8 cellular contexts compared by ENCODE assay signal in the genomic region with DNA sequence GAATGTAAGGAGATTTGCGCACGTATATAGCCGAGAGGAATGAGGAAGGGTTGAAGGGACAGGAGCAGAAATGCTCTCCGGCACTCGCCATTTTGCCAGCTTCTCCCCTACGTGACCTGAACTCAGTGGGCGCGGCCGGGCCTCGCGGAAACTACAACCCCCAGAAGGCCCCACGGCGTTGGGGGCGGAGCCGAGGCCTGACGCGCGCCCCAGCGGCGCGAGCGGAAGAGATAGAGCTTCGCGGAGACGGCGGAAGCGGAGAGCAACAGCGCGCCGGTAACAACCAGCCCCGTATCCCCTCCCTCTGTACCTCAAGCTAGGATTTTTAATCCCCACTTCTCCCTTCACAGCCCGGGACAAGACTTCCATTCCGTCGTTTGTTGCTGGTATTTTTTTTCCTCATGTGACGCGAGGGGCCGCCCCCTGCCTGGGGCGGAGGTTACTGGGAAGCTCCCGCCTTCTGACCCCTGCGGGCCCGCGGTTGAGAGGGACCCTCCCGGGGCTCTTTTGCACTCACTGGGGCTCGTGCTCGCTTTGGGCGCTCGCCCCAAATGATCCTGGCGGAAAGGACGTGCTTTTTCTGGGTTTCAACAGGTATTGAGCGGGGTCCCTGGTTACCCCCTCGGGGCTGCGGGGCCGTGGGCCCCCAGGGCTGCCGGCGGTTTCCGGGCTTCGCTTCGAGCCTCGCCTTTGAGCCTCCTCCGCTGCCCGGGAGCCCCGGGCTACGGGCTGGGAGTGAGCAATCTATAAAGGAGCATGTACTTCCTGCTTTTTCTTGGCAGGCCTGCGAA. TPM values are rescaled to one million over a fixed set of nuclear protein-coding genes. Genes with fewer than 3 reads are reported as not detected.
DNase-seq lines count a peak whose midpoint lies in the region; ATAC-seq, FAIRE-seq and TF ChIP-seq lines count a peak whose summit lies in the region.

TSS of gene R3HCC1L (plus strand) at position 227 of the 791 bp plus-strand sequence. CDS start 73,458 bp downstream, outside the sequence.

- peaks cover 8% of the 10 kb centered on the region for H3K9me3 ChIP-seq in NT2/D1 (ENCODE audit: insufficient read depth, low read length)

- FAIRE-seq in HTR-8/SVneo (lab: Jason Lieb, UNC), result peak; percentile 88

- ATAC-seq in GM21381 (IDR thresholded peaks at IDR 0.05; ENCODE audit: unreplicated experiment), result peak; percentile 89

- peak within 1 kb of the TSS; percentile 77 for H3K4me3 ChIP-seq in NT2/D1 (ENCODE audit: insufficient read length, low read depth)

- peaks cover 2% of the 10 kb centered on the region for H3K4me1 ChIP-seq in NT2/D1 (ENCODE audit: insufficient read depth, insufficient read length)

- H3K9me3 Mint-ChIP-seq in Calu3 (ENCODE audit: low read depth, unreplicated experiment) (peaks cover 2% of the 10 kb centered on the region), endothelial cell (ENCODE audit: unreplicated experiment) (no peaks in the 10 kb centered on the region), mesothelial cell of epicardium (peaks cover 15% of the 10 kb centered on the region)

- H3K27me3 Mint-ChIP-seq in Calu3 (ENCODE audit: unreplicated experiment) (peaks cover 12% of the 10 kb centered on the region), endothelial cell (ENCODE audit: unreplicated experiment) (peaks cover 3% of the 10 kb centered on the region), mesothelial cell of epicardium (ENCODE audit: low read depth) (no peaks in the 10 kb centered on the region)

- DNase-seq in Calu3, result peak; percentile 90
- DNase-seq in HTR-8/SVneo (ENCODE audit: insufficient read length, low spot score), result peak; percentile 82
- peak; percentile 74 for DNase-seq in NT2/D1 (ENCODE audit: low read depth, low spot score)
- DNase-seq in activated CD8-positive, alpha-beta memory T cell treated with anti-CD3 and anti-CD28 coated beads, Interleukin-2, amount 50 U/mL, for 24 hours (ENCODE audit: extremely low read depth), result peak; percentile 77
- peak; percentile 92 for DNase-seq in endothelial cell (ENCODE audit: low spot score)
- peak; percentile 75 to 93 for DNase-seq in mesothelial cell of epicardium (ENCODE audit: low spot score in 2 of 2, unreplicated experiment in 2 of 2)
- DNase-seq in stimulated activated CD8-positive, alpha-beta memory T cell treated with anti-CD3 and anti-CD28 coated beads, Interleukin-15, amount 100 ng/mL, for 4 hours (ENCODE audit: low read depth in 2 of 2), result peak; percentile 81 to 86

- TF ChIP-seq CTCF in Calu3 (IDR thresholded peaks at IDR 0.05; ENCODE audit: unreplicated experiment) (no peak), endothelial cell (IDR thresholded peaks at IDR 0.05; ENCODE audit: unreplicated experiment) (no peak), mesothelial cell of epicardium (IDR thresholded peaks at IDR 0.05; ENCODE audit: unreplicated experiment) (no peak)

- no peaks in the 10 kb centered on the region for H3K36me3 ChIP-seq in NT2/D1 (ENCODE audit: insufficient read depth, insufficient read length, low read length)

- intact Hi-C loops in Calu3 (cut with micrococcal nuclease; ENCODE audit: unreplicated experiment), result no loop called here

- no peaks in the 10 kb centered on the region for H3K27me3 ChIP-seq in NT2/D1 (ENCODE audit: insufficient read depth, insufficient read length)

- H3K9ac ChIP-seq in NT2/D1 (ENCODE audit: insufficient read length, low read depth), result peak within 1 kb of the TSS; percentile 91

- H3K4me1 Mint-ChIP-seq in Calu3 (ENCODE audit: low read depth, unreplicated experiment) (peaks cover 11% of the 10 kb centered on the region), endothelial cell (ENCODE audit: unreplicated experiment) (peaks cover 13% of the 10 kb centered on the region), mesothelial cell of epicardium (peaks cover 28% of the 10 kb centered on the region)

- H3K4me3 Mint-ChIP-seq in Calu3 (ENCODE audit: low read depth, unreplicated experiment) (peak within 1 kb of the TSS; percentile 82), endothelial cell (ENCODE audit: unreplicated experiment) (peak within 1 kb of the TSS; percentile 88), mesothelial cell of epicardium (peak within 1 kb of the TSS; percentile 87)

- peak within 1 kb of the TSS; percentile 87 for H3K27ac Mint-ChIP-seq in Calu3 (ENCODE audit: unreplicated experiment)
- peak within 1 kb of the TSS; percentile 92 for H3K27ac Mint-ChIP-seq in endothelial cell (ENCODE audit: unreplicated experiment)
- peak within 1 kb of the TSS; percentile 80 for H3K27ac Mint-ChIP-seq in mesothelial cell of epicardium

- CTCF ChIA-PET in Calu3 (lab: Charles Lee), result interaction anchor here (1.0 kb wide), 1 partner anchor 36 kb away, joined by 4 read pairs; no protein-coding TSS in a partner anchor

- BruUV-seq in Calu3 (replicated peaks; lab: Mats Ljungman, UMichigan), result no TSS peak

- H3K36me3 Mint-ChIP-seq in Calu3 (ENCODE audit: insufficient read depth, unreplicated experiment) (peaks cover 27% of the 10 kb centered on the region), endothelial cell (ENCODE audit: low read depth, unreplicated experiment) (peaks cover 11% of the 10 kb centered on the region), mesothelial cell of epicardium (peaks cover 5% of the 10 kb centered on the region)

RNA-seq across cellular contexts. Expression of gene R3HCC1L, which starts in this region (rescaled TPM):
- total RNA-seq in Calu3 (2022) (11.8 and 12.4 TPM in 2 replicates), endothelial cell (ENCODE audit: unreplicated experiment) (21.3 TPM), mesothelial cell of epicardium (16.6 to 17.9 TPM (median 16.9 TPM) in 3 replicates)

Comparison
In these comparisons a context has a peak if more than half of its experiments do, and no peak if none do; other contexts are left out.
1. Peak in every context shown above with its lines: DNase-seq, ATAC-seq and H3K4me3 ChIP-seq.